Comparison of ENCODE assay signal across 8 cellular contexts in the genomic region with DNA sequence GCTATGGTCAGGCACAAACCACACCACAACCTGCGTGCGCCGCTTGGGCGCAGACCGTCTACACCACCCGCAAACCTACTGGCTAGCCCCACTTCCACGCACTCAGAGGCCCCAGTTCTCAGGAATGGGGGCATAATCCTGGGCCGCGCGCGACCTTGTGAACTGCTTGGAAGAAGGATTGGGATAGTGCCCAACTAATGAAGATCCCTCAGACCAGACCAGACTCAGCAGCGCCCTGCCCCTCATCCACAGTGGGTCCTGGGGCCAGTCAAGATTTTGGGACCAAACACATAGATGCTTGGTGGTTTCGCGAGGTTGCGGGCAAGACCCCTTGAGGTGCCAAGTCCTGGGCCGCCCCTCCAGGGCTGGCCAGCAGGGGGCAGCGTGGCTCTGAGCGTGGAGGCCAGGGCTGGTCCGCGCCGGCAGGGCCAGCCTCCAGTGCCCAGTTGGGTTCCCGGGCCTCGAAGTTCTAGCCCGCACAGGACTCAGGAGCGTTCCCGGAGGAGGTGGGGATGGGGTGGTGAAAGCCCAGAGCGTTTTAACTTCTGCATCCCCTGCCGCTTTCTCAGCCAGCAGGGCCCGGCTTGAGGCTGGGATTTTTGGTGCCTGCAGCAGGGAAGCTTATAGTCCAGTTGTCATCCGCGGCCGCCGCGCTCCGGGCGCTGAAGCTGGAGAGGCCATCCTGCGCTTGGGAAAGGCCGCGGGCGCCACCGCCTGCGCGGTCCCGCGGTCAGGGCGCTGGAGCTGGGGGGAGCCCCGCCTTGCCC. TPM values are rescaled to one million over a fixed set of nuclear protein-coding genes. Genes with fewer than 3 reads are reported as not detected.
DNase-seq lines count a peak whose midpoint lies in the region; ATAC-seq and TF ChIP-seq lines count a peak whose summit lies in the region.

No MANE protein-coding gene starts in this region.

- H3K9me3 ChIP-seq in HUES48 (ENCODE audit: control insufficient read depth, insufficient read depth, low read length): no peaks in the 10 kb centered on the region
- peaks cover under 1 to 4% of the 10 kb centered on the region in 2 donors for H3K9me3 ChIP-seq in neuronal stem cell (replicated peaks in 1 of 2; ENCODE audit: control insufficient read depth in 2 of 2, insufficient read depth in 1 of 2, low read depth in 1 of 2, low read length in 2 of 2)

- no peak overlapping the region for H2BK12ac ChIP-seq in neuronal stem cell (ENCODE audit: low read length)

- H3K4ac ChIP-seq in neuronal stem cell (ENCODE audit: low read length): no peak overlapping the region

- H3K4me3 ChIP-seq in BJ (ENCODE audit: low read depth, low read length): no peak overlapping the region
- peak overlapping the region; percentile 46; the same call in 1 of the 2 replicates for H3K4me3 ChIP-seq in HUES48 (ENCODE audit: low read depth, low read length)
- H3K4me3 ChIP-seq in neuronal stem cell (ENCODE audit: low read length in 2 of 2): peak overlapping the region; percentile 40 to 69

- TF ChIP-seq CTCF in BJ (IDR thresholded peaks at IDR 0.05; ENCODE audit: insufficient read depth, low read depth, low read length): peak; percentile 59
- peak; percentile 73 for TF ChIP-seq CTCF in foreskin keratinocyte (conservative IDR thresholded peaks at IDR 0.05)

- peak overlapping the region; percentile 31 for H3K23ac ChIP-seq in neuronal stem cell (ENCODE audit: low read depth, low read length, poor library complexity)

- WGBS in neuronal stem cell (ENCODE audit: extremely low coverage in 2 of 2, insufficient read length in 2 of 2, insufficient replicate concordance in 1 of 2), 2 donors: no CpG with 5 or more reads among the region's 47 CpGs

- H3K14ac ChIP-seq in neuronal stem cell (ENCODE audit: low read length): peak overlapping the region; percentile 66

- H3K9ac ChIP-seq in HUES48 (ENCODE audit: low read depth, low read length) (no peak overlapping the region), neuronal stem cell (ENCODE audit: low read depth, low read length, poor library complexity) (peak overlapping the region; percentile 61)

- H3K27ac ChIP-seq in HUES48 (ENCODE audit: low read depth, low read length) (no peak overlapping the region), foreskin keratinocyte (no peak overlapping the region), neuronal stem cell (replicated peaks; ENCODE audit: low read length) (no peak overlapping the region)

- CTCF ChIA-PET in BJ (lab: Yijun Ruan, JAX): interaction anchor here (1.3 kb wide), 1 partner anchor 494 kb away, joined by 4 read pairs; no protein-coding TSS in a partner anchor

- no peak overlapping the region for H4K91ac ChIP-seq in neuronal stem cell (ENCODE audit: low read depth, low read length, poor library complexity)

- H2AK5ac ChIP-seq in neuronal stem cell (ENCODE audit: low read depth, low read length): peak overlapping the region; percentile 76

- peaks cover 11% of the 10 kb centered on the region for H3K36me3 ChIP-seq in BJ (ENCODE audit: control insufficient read depth, insufficient read depth, low read length)
- H3K36me3 ChIP-seq in HUES48 (ENCODE audit: control insufficient read depth, insufficient read depth, low read length): no peaks in the 10 kb centered on the region
- H3K36me3 ChIP-seq in neuronal stem cell (replicated peaks in 1 of 2; ENCODE audit: control insufficient read depth in 2 of 2, insufficient read depth in 2 of 2, low read length in 2 of 2): peaks cover 0 to 3% of the 10 kb centered on the region in 2 donors

- H2BK120ac ChIP-seq in neuronal stem cell (ENCODE audit: low read depth, low read length): no peak overlapping the region

- peak; percentile 26 for ATAC-seq in foreskin keratinocyte

- H3K27me3 ChIP-seq in BJ (ENCODE audit: control insufficient read depth, insufficient read depth, low read length) (no peaks in the 10 kb centered on the region), HUES48 (ENCODE audit: control insufficient read depth, insufficient read depth, low read length) (peaks cover 80% of the 10 kb centered on the region), foreskin keratinocyte (peaks cover 57% of the 10 kb centered on the region), neuronal stem cell (ENCODE audit: control insufficient read depth in 3 of 3, insufficient read depth in 3 of 3, low read depth in 1 of 3, low read length in 3 of 3) (peaks cover 35 to 68% (median 58%) of the 10 kb centered on the region in 3 experiments)

- no peak overlapping the region for H2BK5ac ChIP-seq in neuronal stem cell (ENCODE audit: low read length)

- H3K4me1 ChIP-seq in HUES48 (ENCODE audit: control insufficient read depth, insufficient read depth, low read length) (peaks cover 14% of the 10 kb centered on the region), foreskin keratinocyte (no peaks in the 10 kb centered on the region), neuronal stem cell (ENCODE audit: control insufficient read depth in 2 of 2, insufficient read depth in 1 of 2, low read depth in 1 of 2, low read length in 2 of 2) (peaks cover 4 to 12% of the 10 kb centered on the region in 2 donors)

- H3K4me2 ChIP-seq in neuronal stem cell (ENCODE audit: insufficient read depth, low read length, poor library complexity, severe bottlenecking): peak overlapping the region; percentile 68

- peaks cover 1% of the 10 kb centered on the region for H3K79me1 ChIP-seq in neuronal stem cell (ENCODE audit: low read depth, low read length)

- no peak for DNase-seq in BJ (ENCODE audit: low read depth)
- DNase-seq in activated T-cell treated with anti-CD3 and anti-CD28 coated beads, Interleukin-2, amount 50 U/mL, for 1 hour: peak; percentile 64
- peak in 1 of 2 donors; percentile 56 for DNase-seq in foreskin keratinocyte
- DNase-seq in neuronal stem cell (ENCODE audit: low spot score): peak; percentile 59
- no peak for DNase-seq in cerebellar nuclear complex (lab: John Stamatoyannopoulos, UW)
- no peak for DNase-seq in SIG-M5 (lab: John Stamatoyannopoulos, UW)
- DNase-seq in NCI-H128 (lab: John Stamatoyannopoulos, UW; ENCODE audit: unreplicated experiment): no peak

- H3K18ac ChIP-seq in neuronal stem cell (ENCODE audit: low read length): peak overlapping the region; percentile 61

- no peak overlapping the region for H2BK15ac ChIP-seq in neuronal stem cell (ENCODE audit: low read length)

- no peak overlapping the region for H4K8ac ChIP-seq in neuronal stem cell (ENCODE audit: low read depth, low read length)

- POLR2A ChIA-PET in BJ (lab: Charles Lee): no interaction called here

- peak overlapping the region; percentile 96 for H2AFZ ChIP-seq in neuronal stem cell (ENCODE audit: low read length)

RNA-seq across cellular contexts. Expression of a gene that starts 8.3 kb away (rescaled TPM):
- polyA plus RNA-seq in BJ (2011; rRNA removed): 4.3 and 6.7 TPM in 2 replicates
- polyA minus RNA-seq in BJ (2011; rRNA and poly(A)+ RNA removed): 2.6 TPM in 2 replicates
- total RNA-seq in foreskin keratinocyte: 0.14 and 0.18 TPM in 2 replicates
- 0.09 and 0.18 TPM in 2 replicates for polyA plus RNA-seq in foreskin keratinocyte
- polyA plus RNA-seq in neuronal stem cell (2013, experiment 1 of 2): 0.03 TPM
- 0.04 TPM for polyA plus RNA-seq in neuronal stem cell (2013, experiment 2 of 2)

Comparison
In these comparisons a context has a peak if more than half of its experiments do, and no peak if none do; other contexts are left out.
1. DNase-seq: peak in activated T-cell treated with anti-CD3 and anti-CD28 coated beads, Interleukin-2, amount 50 U/mL, for 1 hour (single experiment) and neuronal stem cell (single experiment); none in BJ (single experiment), cerebellar nuclear complex (0 of 2), SIG-M5 (single experiment) and NCI-H128 (single experiment).